In the genomic region with DNA sequence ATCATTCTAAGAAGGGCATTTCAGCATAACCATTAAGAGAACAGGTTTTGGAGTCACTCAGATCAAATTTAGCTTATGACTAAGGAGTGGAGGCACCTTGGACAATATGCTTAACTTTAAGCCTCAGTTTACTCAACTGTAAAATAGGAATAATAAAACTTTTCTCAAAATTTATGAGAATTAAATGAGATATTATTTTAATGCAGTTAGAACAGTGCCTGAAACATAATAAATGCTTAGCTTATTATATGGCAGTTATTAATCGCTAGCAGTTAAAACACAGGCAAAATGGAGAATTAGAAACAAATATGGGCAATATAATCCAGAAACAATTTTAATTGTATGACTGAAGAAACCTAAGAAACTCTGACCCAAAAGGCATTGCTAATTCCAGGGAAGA, we compare ENCODE assay signal across 9 cellular contexts.
"Had no signal": no experiment of that assay in that cellular context is flagged by ENCODE, and none has a peak within 500 bp of the region (broad histone marks: within the 10 kb centered on the region; RNA-seq: fewer than 3 reads in every experiment).

No MANE protein-coding gene starts in this region.

- H3K4me3 ChIP-seq: GM23248, HAP-1 had no signal

- DNase-seq: GOT3, H7, IMR-90, KBM-7 had no signal

- H3K36me3 ChIP-seq: HAP-1 had no signal

- H3K4me2 ChIP-seq: KMS-11 had no signal

- ATAC-seq: HCT116 had no signal

- H3K9ac ChIP-seq: GM23248, KMS-11 had no signal

- H3K27ac ChIP-seq: GM23248, KMS-11 had no signal

- H3K9me3 ChIP-seq: HAP-1 had no signal

- H2AFZ ChIP-seq: GM23248 had no signal

- FAIRE-seq: HTR-8/SVneo had no signal
